Comparison of ENCODE assay signal across 9 cellular contexts in the genomic region with DNA sequence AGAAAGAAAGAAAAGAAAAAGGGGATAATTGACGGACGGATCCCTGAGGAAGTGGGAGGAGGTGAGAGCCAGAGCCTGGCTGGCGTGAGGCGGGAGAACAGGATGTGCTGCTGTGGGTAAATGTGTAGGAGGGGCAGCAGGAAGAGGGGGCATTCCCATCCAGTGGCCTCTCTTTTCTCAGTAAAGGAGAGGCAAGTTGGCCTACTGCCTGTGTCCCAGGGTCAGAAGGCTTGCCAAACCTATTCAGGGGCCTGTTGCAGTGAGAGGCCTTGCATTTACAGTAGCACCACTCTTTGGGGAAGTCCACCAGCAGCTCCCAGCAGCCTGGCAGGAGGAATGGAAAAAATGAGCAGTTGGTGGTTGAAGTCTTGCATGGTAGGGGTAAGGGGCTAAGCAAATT. TPM values are rescaled to one million over a fixed set of nuclear protein-coding genes. Genes with fewer than 3 reads are reported as not detected.
A peak's percentile ranks its signal among the peaks of the same experiment; 100 is the strongest.
DNase-seq lines count a peak whose midpoint lies in the region; ATAC-seq and TF ChIP-seq lines count a peak whose summit lies in the region.
"Had no signal": no experiment of that assay in that cellular context is flagged by ENCODE, and none has a peak within 500 bp of the region (broad histone marks: within the 10 kb centered on the region; RNA-seq: fewer than 3 reads in every experiment).

No MANE protein-coding gene starts in this region.

- ATAC-seq in GM23338 (no peak), heart left ventricle (peak; percentile 73 to 81 (median 76)), sciatic nerve (peak; percentile 83), HG03175 (IDR thresholded peaks at IDR 0.05; ENCODE audit: unreplicated experiment) (no peak)

- H3K27me3 ChIP-seq in GM23338 (ENCODE audit: insufficient read depth) (no peaks in the 10 kb centered on the region), heart left ventricle (no peaks in the 10 kb centered on the region), Karpas-422 (ENCODE audit: low read length) (no peaks in the 10 kb centered on the region)

- no peak overlapping the region for H3K27ac ChIP-seq in GM23338 (ENCODE audit: low read depth)
- peak overlapping the region; percentile 41 to 94 (median 82) for H3K27ac ChIP-seq in heart left ventricle
- no peak overlapping the region for H3K27ac ChIP-seq in Karpas-422 (ENCODE audit: low read length)

- no peaks in the 10 kb centered on the region for H3K36me3 ChIP-seq in GM23338 (ENCODE audit: insufficient read depth)
- no peaks in the 10 kb centered on the region for H3K36me3 ChIP-seq in heart left ventricle
- no peaks in the 10 kb centered on the region for H3K36me3 ChIP-seq in Karpas-422 (ENCODE audit: insufficient read depth, low read length)

- TF ChIP-seq CTCF in GM23338 (conservative IDR thresholded peaks at IDR 0.05; ENCODE audit: low read depth in 2 of 2) (no peak), heart left ventricle (IDR thresholded peaks at IDR 0.05) (no peak)

- H3K4me2 ChIP-seq in GM23338 (no peak overlapping the region), Karpas-422 (ENCODE audit: low read depth, low read length, poor library complexity, severe bottlenecking) (no peak overlapping the region)

- H3K4me1 ChIP-seq in GM23338 (ENCODE audit: insufficient read depth): peaks cover 5% of the 10 kb centered on the region
- H3K4me1 ChIP-seq in heart left ventricle: peaks cover 16 to 72% (median 58%) of the 10 kb centered on the region in 12 donors
- peaks cover 10% of the 10 kb centered on the region for H3K4me1 ChIP-seq in Karpas-422 (ENCODE audit: low read length)

- H3K9ac ChIP-seq in Karpas-422 (ENCODE audit: low read length): no peak overlapping the region

- H2AFZ ChIP-seq in GM23338 (peak overlapping the region; percentile 59), Karpas-422 (ENCODE audit: low read length) (no peak overlapping the region)

- H3K4me1 Mint-ChIP-seq in GM23338: peaks cover 16% of the 10 kb centered on the region
- peaks cover 61% of the 10 kb centered on the region for H3K4me1 Mint-ChIP-seq in activated T-helper 1 cell treated with anti-CD3 and anti-CD28 coated beads, Interleukin-12 subunit alpha, Interleukin-12 subunit beta, Interleukin-2, Interleukin-4 antibody, amounts not matched to agents 30 ng/mL and 10 ng/mL and 1 ng/mL, durations not matched to agents 14 hours and 24 hours and 36 hours (ENCODE audit: low read depth)

- H3K9me2 ChIP-seq in GM23338 (ENCODE audit: insufficient read depth) (peaks cover 6% of the 10 kb centered on the region; the same call in 1 of the 2 replicates), Karpas-422 (replicated peaks; ENCODE audit: insufficient read depth, low read length) (no peaks in the 10 kb centered on the region)

- H4K20me1 ChIP-seq in GM23338 (replicated peaks; ENCODE audit: insufficient read depth): no peaks in the 10 kb centered on the region
- H4K20me1 ChIP-seq in Karpas-422 (ENCODE audit: insufficient read depth, low read depth, low read length): no peaks in the 10 kb centered on the region

- DNase-seq in GM23338 (ENCODE audit: low spot score) (peak; percentile 31), heart left ventricle (peak; percentile 69 to 84 (median 72)), sciatic nerve (ENCODE audit: low spot score) (peak; percentile 70), Karpas-422 (no peak), GM03348 (ENCODE audit: low spot score) (no peak)
- DNase-seq in activated T-helper 1 cell treated with anti-CD3 and anti-CD28 coated beads, Interleukin-12 subunit alpha, Interleukin-12 subunit beta, Interleukin-2, Interleukin-4 antibody, amounts not matched to agents 30 ng/mL and 10 ng/mL and 1 ng/mL, durations not matched to agents 14 hours and 24 hours and 36 hours (ENCODE audit: low spot score): no peak
- DNase-seq in stimulated activated CD8-positive, alpha-beta memory T cell treated with anti-CD3 and anti-CD28 coated beads, Interleukin-4, amount 100 ng/mL, for 48 hours: no peak
- DNase-seq: GOT3 had no signal

- H3K9me3 ChIP-seq in heart left ventricle (no peaks in the 10 kb centered on the region), Karpas-422 (ENCODE audit: low read length) (no peaks in the 10 kb centered on the region)

- peak overlapping the region; percentile 66; the same call in 1 of the 2 replicates for H3K27ac Mint-ChIP-seq in GM23338
- peak overlapping the region; percentile 70 for H3K27ac Mint-ChIP-seq in activated T-helper 1 cell treated with anti-CD3 and anti-CD28 coated beads, Interleukin-12 subunit alpha, Interleukin-12 subunit beta, Interleukin-2, Interleukin-4 antibody, amounts not matched to agents 30 ng/mL and 10 ng/mL and 1 ng/mL, durations not matched to agents 14 hours and 24 hours and 36 hours

- H3F3A ChIP-seq in GM23338 (replicated peaks; ENCODE audit: low read depth): no peaks in the 10 kb centered on the region; the same call in 1 of the 2 replicates

- H3K4me3 ChIP-seq in GM23338 (no peak overlapping the region), heart left ventricle (no peak overlapping the region), Karpas-422 (ENCODE audit: low read length) (no peak overlapping the region)

- no peaks in the 10 kb centered on the region; the same call in 2 of the 3 replicates for H3K36me3 Mint-ChIP-seq in GM23338 (ENCODE audit: low read depth)
- H3K36me3 Mint-ChIP-seq in activated T-helper 1 cell treated with anti-CD3 and anti-CD28 coated beads, Interleukin-12 subunit alpha, Interleukin-12 subunit beta, Interleukin-2, Interleukin-4 antibody, amounts not matched to agents 30 ng/mL and 10 ng/mL and 1 ng/mL, durations not matched to agents 14 hours and 24 hours and 36 hours (ENCODE audit: low read depth): peaks cover 10% of the 10 kb centered on the region

- no peaks in the 10 kb centered on the region for H3K9me3 Mint-ChIP-seq in GM23338
- no peaks in the 10 kb centered on the region for H3K9me3 Mint-ChIP-seq in activated T-helper 1 cell treated with anti-CD3 and anti-CD28 coated beads, Interleukin-12 subunit alpha, Interleukin-12 subunit beta, Interleukin-2, Interleukin-4 antibody, amounts not matched to agents 30 ng/mL and 10 ng/mL and 1 ng/mL, durations not matched to agents 14 hours and 24 hours and 36 hours

- intact Hi-C loops in activated T-helper 1 cell treated with anti-CD3 and anti-CD28 coated beads, Interleukin-12 subunit alpha, Interleukin-12 subunit beta, Interleukin-2, Interleukin-4 antibody, amounts not matched to agents 30 ng/mL and 10 ng/mL and 1 ng/mL, durations not matched to agents 14 hours and 24 hours and 36 hours (cut with micrococcal nuclease): no loop called here
- intact Hi-C loops in heart left ventricle (cut with DNase I) (loop anchor here in 3 of 10 donors (10.0 kb wide), 2 partner anchors 92 to 478 kb away; no protein-coding TSS in a partner anchor), sciatic nerve (cut with DNase I) (no loop called here)

- WGBS in heart left ventricle, 4 donors: 12 to 28% (median 17%) methylated on average over 4 of the region's 4 CpGs

- peaks cover 17% of the 10 kb centered on the region for H3K27me3 Mint-ChIP-seq in GM23338 (ENCODE audit: insufficient read depth, low read depth, poor library complexity)
- no peaks in the 10 kb centered on the region for H3K27me3 Mint-ChIP-seq in activated T-helper 1 cell treated with anti-CD3 and anti-CD28 coated beads, Interleukin-12 subunit alpha, Interleukin-12 subunit beta, Interleukin-2, Interleukin-4 antibody, amounts not matched to agents 30 ng/mL and 10 ng/mL and 1 ng/mL, durations not matched to agents 14 hours and 24 hours and 36 hours (ENCODE audit: insufficient read depth)

- H3K79me2 ChIP-seq in GM23338 (replicated peaks; ENCODE audit: insufficient read depth) (no peaks in the 10 kb centered on the region), Karpas-422 (ENCODE audit: low read length) (no peaks in the 10 kb centered on the region)

- no peak overlapping the region; the same call in 2 of the 3 replicates for H3K4me3 Mint-ChIP-seq in GM23338
- H3K4me3 Mint-ChIP-seq in activated T-helper 1 cell treated with anti-CD3 and anti-CD28 coated beads, Interleukin-12 subunit alpha, Interleukin-12 subunit beta, Interleukin-2, Interleukin-4 antibody, amounts not matched to agents 30 ng/mL and 10 ng/mL and 1 ng/mL, durations not matched to agents 14 hours and 24 hours and 36 hours: peak overlapping the region; percentile 38

- no peak for TF ChIP-seq POLR2A in heart left ventricle (IDR thresholded peaks at IDR 0.05)

RNA-seq across cellular contexts. Expression of a gene that starts 26.6 kb away (rescaled TPM):
- total RNA-seq in GM23338 (2014; rRNA removed; shearing (Covaris generic)): 30.3 and 37.2 TPM in 2 replicates
- polyA plus RNA-seq in GM23338 (2016; fragmentation: Nextera tagmentation; extraction: Ambion mirVana) (13.5 and 13.7 TPM in 2 replicates), heart left ventricle (10 to 100 TPM; 12.0 to 49.6 TPM)
- 29.8 and 33.5 TPM in 2 replicates for total RNA-seq in activated T-helper 1 cell treated with anti-CD3 and anti-CD28 coated beads, Interleukin-12 subunit alpha, Interleukin-12 subunit beta, Interleukin-2, Interleukin-4 antibody, amounts not matched to agents 30 ng/mL and 10 ng/mL and 1 ng/mL, durations not matched to agents 14 hours and 24 hours and 36 hours
- total RNA-seq in heart left ventricle (10 to 100 TPM; 26.4 to 44.8 (median 35.3) TPM), sciatic nerve (37.4 TPM)
- 26.0 and 27.8 TPM in 2 replicates for total RNA-seq in Karpas-422 (2014; rRNA removed; shearing (Covaris generic); ENCODE audit: low replicate concordance)

RNA-seq across cellular contexts. Expression of a gene that starts 26.9 kb away (rescaled TPM):
- total RNA-seq in GM23338 (2014; rRNA removed; shearing (Covaris generic)): 77.5 and 88.5 TPM in 2 replicates
- 116 and 126 TPM in 2 replicates for polyA plus RNA-seq in GM23338 (2016; fragmentation: Nextera tagmentation; extraction: Ambion mirVana)
- total RNA-seq in activated T-helper 1 cell treated with anti-CD3 and anti-CD28 coated beads, Interleukin-12 subunit alpha, Interleukin-12 subunit beta, Interleukin-2, Interleukin-4 antibody, amounts not matched to agents 30 ng/mL and 10 ng/mL and 1 ng/mL, durations not matched to agents 14 hours and 24 hours and 36 hours: 80.0 and 81.6 TPM in 2 replicates
- 100 to 1,000 TPM; 135 to 237 (median 179) TPM for total RNA-seq in heart left ventricle
- 100 to 1,000 TPM; 124 to 242 TPM for polyA plus RNA-seq in heart left ventricle
- 76.1 TPM for total RNA-seq in sciatic nerve
- total RNA-seq in Karpas-422 (2014; rRNA removed; shearing (Covaris generic); ENCODE audit: low replicate concordance): 90.4 and 129 TPM in 2 replicates

RNA-seq across cellular contexts. Expression of a gene that starts 31.0 kb away (rescaled TPM):
- 110 and 136 TPM in 2 replicates for total RNA-seq in GM23338 (2014; rRNA removed; shearing (Covaris generic))
- polyA plus RNA-seq in GM23338 (2016; fragmentation: Nextera tagmentation; extraction: Ambion mirVana): 108 and 114 TPM in 2 replicates
- 178 and 183 TPM in 2 replicates for total RNA-seq in activated T-helper 1 cell treated with anti-CD3 and anti-CD28 coated beads, Interleukin-12 subunit alpha, Interleukin-12 subunit beta, Interleukin-2, Interleukin-4 antibody, amounts not matched to agents 30 ng/mL and 10 ng/mL and 1 ng/mL, durations not matched to agents 14 hours and 24 hours and 36 hours
- 10 to 100 TPM; 14.6 to 68.2 (median 40.4) TPM for total RNA-seq in heart left ventricle
- polyA plus RNA-seq in heart left ventricle: 100 to 1,000 TPM in 1 of 2 donors, 10 to 100 TPM in 1; 59.4 to 112 TPM
- total RNA-seq in sciatic nerve: 232 TPM
- 331 and 583 TPM in 2 replicates for total RNA-seq in Karpas-422 (2014; rRNA removed; shearing (Covaris generic); ENCODE audit: low replicate concordance)

Comparison
In these comparisons a context has a peak if more than half of its experiments do, and no peak if none do; other contexts are left out.
1. ATAC-seq: peak in heart left ventricle (4 of 4) and sciatic nerve (single experiment); none in GM23338 (single experiment) and HG03175 (single experiment).
2. DNase-seq: peak in GM23338 (single experiment), heart left ventricle (5 of 5) and sciatic nerve (single experiment); none in activated T-helper 1 cell treated with anti-CD3 and anti-CD28 coated beads, Interleukin-12 subunit alpha, Interleukin-12 subunit beta, Interleukin-2, Interleukin-4 antibody, amounts not matched to agents 30 ng/mL and 10 ng/mL and 1 ng/mL, durations not matched to agents 14 hours and 24 hours and 36 hours (single experiment), Karpas-422 (single experiment), stimulated activated CD8-positive, alpha-beta memory T cell treated with anti-CD3 and anti-CD28 coated beads, Interleukin-4, amount 100 ng/mL, for 48 hours (single experiment) and GM03348 (single experiment).
3. H3K27ac ChIP-seq: peak in heart left ventricle (12 of 12); none in GM23338 (single experiment) and Karpas-422 (single experiment).